In the genomic region with DNA sequence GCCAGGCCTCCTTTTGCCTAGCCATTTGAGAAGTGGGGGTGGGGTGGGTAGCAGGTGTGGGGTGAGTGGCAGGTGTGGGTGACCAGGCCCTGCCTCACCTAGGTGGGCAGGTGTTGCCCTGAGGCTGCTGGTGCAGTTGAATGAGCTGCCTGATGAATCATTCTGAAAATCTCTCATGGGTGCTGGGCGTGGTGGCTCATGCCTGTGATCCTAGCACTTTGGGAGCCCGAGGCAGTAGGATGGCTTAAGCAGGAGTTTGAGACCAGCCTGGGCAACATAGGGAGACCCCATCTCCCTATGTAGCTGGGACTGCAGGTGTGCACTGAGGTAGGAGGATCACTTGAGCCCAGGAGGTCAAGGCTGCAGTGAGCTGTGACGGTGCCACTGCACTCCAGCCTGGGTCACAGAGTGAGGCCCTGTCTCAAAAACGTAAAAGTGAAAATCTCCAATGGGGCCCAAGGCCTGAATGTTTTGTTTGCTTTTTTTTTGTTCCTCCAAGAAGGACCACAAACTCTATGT, we compare ENCODE assay signal across 9 cellular contexts. TPM values are rescaled to one million over a fixed set of nuclear protein-coding genes. Genes with fewer than 3 reads are reported as not detected.
DNase-seq lines count a peak whose midpoint lies in the region; ATAC-seq and FAIRE-seq lines count a peak whose summit lies in the region.
"Had no signal": no experiment of that assay in that cellular context is flagged by ENCODE, and none has a peak within 500 bp of the region (broad histone marks: within the 10 kb centered on the region; RNA-seq: fewer than 3 reads in every experiment).

No MANE protein-coding gene starts in this region.

- peak overlapping the region; percentile 98 to 99 for H3K27ac Mint-ChIP-seq in activated naive CD4-positive, alpha-beta T cell treated with anti-CD3 and anti-CD28 coated beads, Interleukin-2, amount 50 U/mL, for 72 hours

- no peak for FAIRE-seq in frontal cortex (lab: Jason Lieb, UNC)
- FAIRE-seq: endometrium had no signal

- ATAC-seq in GM21381 (IDR thresholded peaks at IDR 0.05; ENCODE audit: unreplicated experiment) (peak; percentile 59), HG03521 (IDR thresholded peaks at IDR 0.05; ENCODE audit: unreplicated experiment) (peak; percentile 50)
- ATAC-seq in activated naive CD4-positive, alpha-beta T cell treated with anti-CD3 and anti-CD28 coated beads, Interleukin-2, amount 50 U/mL, for 72 hours, result peak; percentile 53 to 67

- H3K36me3 Mint-ChIP-seq in activated naive CD4-positive, alpha-beta T cell treated with anti-CD3 and anti-CD28 coated beads, Interleukin-2, amount 50 U/mL, for 72 hours, result peaks cover 5 to 27% of the 10 kb centered on the region in 2 donors

- peak; percentile 75 for DNase-seq in DMS53 (lab: John Stamatoyannopoulos, UW)
- DNase-seq in activated naive CD4-positive, alpha-beta T cell treated with anti-CD3 and anti-CD28 coated beads, Interleukin-2, amount 50 U/mL, for 72 hours (ENCODE audit: low spot score in 2 of 2), result peak; percentile 58 to 75
- DNase-seq in stimulated activated CD4-positive, alpha-beta T cell treated with anti-CD3 and anti-CD28 coated beads, Interleukin-15, amount 100 ng/mL, for 24 hours, result peak; percentile 73
- DNase-seq in KG1 (lab: John Stamatoyannopoulos, UW), result no peak
- DNase-seq in frontal cortex (ENCODE audit: low spot score in 2 of 2), result no peak
- DNase-seq in germinal center (ENCODE audit: low spot score), result no peak

- no peaks in the 10 kb centered on the region for H3K9me3 Mint-ChIP-seq in activated naive CD4-positive, alpha-beta T cell treated with anti-CD3 and anti-CD28 coated beads, Interleukin-2, amount 50 U/mL, for 72 hours

RNA-seq across cellular contexts. Expression of gene TSPAN14, which starts 17.7 kb away (rescaled TPM):
- total RNA-seq in activated naive CD4-positive, alpha-beta T cell treated with anti-CD3 and anti-CD28 coated beads, Interleukin-2, amount 50 U/mL, for 72 hours, result 10 to 100 TPM; 30.7 to 53.6 TPM
- 17.9 TPM for total RNA-seq in frontal cortex

Comparison
In these comparisons a context has a peak if more than half of its experiments do, and no peak if none do; other contexts are left out.
1. DNase-seq: peak in DMS53 (single experiment), activated naive CD4-positive, alpha-beta T cell treated with anti-CD3 and anti-CD28 coated beads, Interleukin-2, amount 50 U/mL, for 72 hours (2 of 2) and stimulated activated CD4-positive, alpha-beta T cell treated with anti-CD3 and anti-CD28 coated beads, Interleukin-15, amount 100 ng/mL, for 24 hours (single experiment); none in KG1 (single experiment), frontal cortex (0 of 2) and germinal center (single experiment).
2. Peak in every context shown above with its lines, with median percentiles within 50 percentile points of each other: ATAC-seq.